In genomic region chr9:109289186-109289585, GRCh38 we compare ENCODE assay signal across 18 cellular contexts. TPM values are rescaled to one million over a fixed set of nuclear protein-coding genes. Genes with fewer than 3 reads are reported as not detected.
A peak's percentile ranks its signal among the peaks of the same experiment; 100 is the strongest.
DNase-seq lines count a peak whose midpoint lies in the region; ATAC-seq, FAIRE-seq and TF ChIP-seq lines count a peak whose summit lies in the region.
"Had no signal": no experiment of that assay in that cellular context is flagged by ENCODE, and none has a peak within 500 bp of the region (broad histone marks: within the 10 kb centered on the region; RNA-seq: fewer than 3 reads in every experiment).

No MANE protein-coding gene starts in this region.

- DNase-seq in DMS79 treated with DMSO at 0.1 percent for 48 hours (lab: John Stamatoyannopoulos, UW), result peak; percentile 9
- DNase-seq in DMS79 (lab: John Stamatoyannopoulos, UW), result no peak
- no peak for DNase-seq in lower lobe of right lung
- DNase-seq in thyroid gland, result peak; percentile 50 to 67
- DNase-seq in NCI-H2196 treated with DMSO at 0.1 percent for 48 hours (lab: John Stamatoyannopoulos, UW; ENCODE audit: unreplicated experiment), result no peak
- no peak for DNase-seq in NCI-H2227 (lab: John Stamatoyannopoulos, UW; ENCODE audit: unreplicated experiment)
- no peak for DNase-seq in D721Med (ENCODE audit: insufficient read length, low spot score)
- DNase-seq: IMR-90, NCI-H1436, NCI-H2081 treated with DMSO at 0.1 percent for 48 hours, NCI-H226, NCI-H526, SJCRH30 had no signal

- no peaks in the 10 kb centered on the region for H3K9me3 ChIP-seq in lower lobe of right lung
- H3K9me3 ChIP-seq in thyroid gland, result no peaks in the 10 kb centered on the region
- H3K9me3 ChIP-seq: BLaER1 treated with 17β-estradiol and CSF1 and Interleukin-3, amounts not matched to agents 10 nM and 100 nM; SJCRH30 had no signal

- ATAC-seq in lower lobe of right lung, result peak; percentile 28 to 46

- H3K36me3 ChIP-seq in lower lobe of right lung (no peaks in the 10 kb centered on the region), thyroid gland (no peaks in the 10 kb centered on the region)
- H3K36me3 ChIP-seq: BLaER1 treated with 17β-estradiol and CSF1 and Interleukin-3, amounts not matched to agents 10 nM and 100 nM; SJCRH30 had no signal

- no peaks in the 10 kb centered on the region for H3K27me3 ChIP-seq in lower lobe of right lung (ENCODE audit: low read depth)
- no peaks in the 10 kb centered on the region for H3K27me3 ChIP-seq in thyroid gland
- H3K27me3 ChIP-seq: BLaER1 treated with 17β-estradiol and CSF1 and Interleukin-3, amounts not matched to agents 10 nM and 100 nM; SJCRH30 had no signal

- peak overlapping the region; percentile 49 for H3K27ac ChIP-seq in VCaP
- H3K27ac ChIP-seq in lower lobe of right lung, result no peak overlapping the region
- peak overlapping the region; percentile 45 to 78 (median 76) for H3K27ac ChIP-seq in thyroid gland
- H3K27ac ChIP-seq: BLaER1 treated with 17β-estradiol and CSF1 and Interleukin-3, amounts not matched to agents 10 nM and 100 nM; RWPE1; SJCRH30 had no signal

- no peak for TF ChIP-seq CTCF in VCaP (conservative IDR thresholded peaks at IDR 0.05)
- TF ChIP-seq CTCF in lower lobe of right lung (IDR thresholded peaks at IDR 0.05), result no peak
- no peak for TF ChIP-seq CTCF in thyroid gland (IDR thresholded peaks at IDR 0.05)
- TF ChIP-seq CTCF in D721Med (IDR thresholded peaks at IDR 0.05; ENCODE audit: insufficient read depth, missing control alignments), result no peak

- intact Hi-C loops in lower lobe of right lung (cut with DNase I) (no loop called here), thyroid gland (cut with DNase I) (no loop called here)

- H3K4me1 ChIP-seq in lower lobe of right lung, result peaks cover 6% of the 10 kb centered on the region
- peaks cover 65 to 72% of the 10 kb centered on the region in 2 donors for H3K4me1 ChIP-seq in thyroid gland
- H3K4me1 ChIP-seq: BLaER1 treated with 17β-estradiol and CSF1 and Interleukin-3, amounts not matched to agents 10 nM and 100 nM; SJCRH30 had no signal

- WGBS in thyroid gland, 2 donors, result 32 to 41% methylated on average over 5 of the region's 5 CpGs

- no peak for TF ChIP-seq POLR2A in thyroid gland (IDR thresholded peaks at IDR 0.05)

- H3K4me3 ChIP-seq in lower lobe of right lung (no peak overlapping the region), thyroid gland (replicated peaks in 1 of 3) (no peak overlapping the region)
- H3K4me3 ChIP-seq: BLaER1 treated with 17β-estradiol and CSF1 and Interleukin-3, amounts not matched to agents 10 nM and 100 nM; SJCRH30 had no signal

- FAIRE-seq in D721Med (lab: Jason Lieb, UNC), result no peak
- FAIRE-seq: G401.6, GM12892 had no signal

RNA-seq across cellular contexts. Expression of gene EPB41L4B, which starts 31.7 kb away (rescaled TPM):
- 12.1 TPM for total RNA-seq in lower lobe of right lung
- total RNA-seq in thyroid gland, result 10 to 100 TPM; 56.4 to 72.7 (median 71.0) TPM

Comparison
In these comparisons a context has a peak if more than half of its experiments do, and no peak if none do; other contexts are left out.
1. DNase-seq: peak in DMS79 treated with DMSO at 0.1 percent for 48 hours (single experiment) and thyroid gland (2 of 2); none in DMS79 (single experiment), lower lobe of right lung (single experiment), NCI-H2196 treated with DMSO at 0.1 percent for 48 hours (single experiment), NCI-H2227 (single experiment) and D721Med (single experiment).